Comparison of ENCODE assay signal across 9 cellular contexts in genomic region chr13:113928701-113929627, GRCh38. TPM values are rescaled to one million over a fixed set of nuclear protein-coding genes. Genes with fewer than 3 reads are reported as not detected.
DNase-seq lines count a peak whose midpoint lies in the region; ATAC-seq and TF ChIP-seq lines count a peak whose summit lies in the region.
"Had no signal": no experiment of that assay in that cellular context is flagged by ENCODE, and none has a peak within 500 bp of the region (broad histone marks: within the 10 kb centered on the region; RNA-seq: fewer than 3 reads in every experiment).

No MANE protein-coding gene starts in this region.

- DNase-seq in AG20443 (ENCODE audit: low spot score) (peak; percentile 87), foreskin fibroblast (peak; percentile 95), osteocyte (ENCODE audit: extremely low spot score, unreplicated experiment) (peak; percentile 80), NCI-H1436 (lab: John Stamatoyannopoulos, UW) (no peak), NCI-H2227 (lab: John Stamatoyannopoulos, UW; ENCODE audit: unreplicated experiment) (no peak)
- no peak for DNase-seq in naive thymus-derived CD4-positive, alpha-beta T cell

- POLR2A ChIA-PET in naive thymus-derived CD4-positive, alpha-beta T cell (lab: Charles Lee): no interaction called here

- H3K9me3 ChIP-seq in naive thymus-derived CD4-positive, alpha-beta T cell (ENCODE audit: control insufficient read depth in 2 of 3, low read length in 3 of 3): no peaks in the 10 kb centered on the region
- H3K9me3 ChIP-seq: Caco-2 had no signal

- no peaks in the 10 kb centered on the region for H3K36me3 ChIP-seq in naive thymus-derived CD4-positive, alpha-beta T cell (ENCODE audit: control insufficient read depth in 2 of 3, insufficient read depth in 3 of 3, low read length in 3 of 3)

- TF ChIP-seq CTCF in foreskin fibroblast (IDR thresholded peaks at IDR 0.05; ENCODE audit: low read depth, low read length) (no peak), osteocyte (IDR thresholded peaks at IDR 0.05) (no peak)

- H3K4me1 Mint-ChIP-seq in osteocyte (ENCODE audit: unreplicated experiment): peaks cover 2% of the 10 kb centered on the region
- peaks cover 0 to 11% (median 0%) of the 10 kb centered on the region in 7 donors for H3K4me1 Mint-ChIP-seq in naive thymus-derived CD4-positive, alpha-beta T cell

- no peaks in the 10 kb centered on the region for H3K36me3 Mint-ChIP-seq in osteocyte (ENCODE audit: unreplicated experiment)
- no peaks in the 10 kb centered on the region for H3K36me3 Mint-ChIP-seq in naive thymus-derived CD4-positive, alpha-beta T cell

- intact Hi-C loops in naive thymus-derived CD4-positive, alpha-beta T cell (cut with micrococcal nuclease): no loop called here

- ATAC-seq in SK-N-SH treated with all-trans-retinoic acid at 6 μM for 48 hours: peak; percentile 56
- ATAC-seq in HG03045 (IDR thresholded peaks at IDR 0.05; ENCODE audit: unreplicated experiment): no peak
- no peak for ATAC-seq in naive thymus-derived CD4-positive, alpha-beta T cell

- H3K27me3 Mint-ChIP-seq in osteocyte (ENCODE audit: unreplicated experiment): no peaks in the 10 kb centered on the region
- H3K27me3 Mint-ChIP-seq in naive thymus-derived CD4-positive, alpha-beta T cell: peaks cover 0 to 21% (median 0%) of the 10 kb centered on the region in 5 donors

- H3K9me3 Mint-ChIP-seq in osteocyte (ENCODE audit: unreplicated experiment): peaks cover 4% of the 10 kb centered on the region
- peaks cover 0 to 2% (median 0%) of the 10 kb centered on the region in 11 donors for H3K9me3 Mint-ChIP-seq in naive thymus-derived CD4-positive, alpha-beta T cell

- H3K4me3 ChIP-seq in foreskin fibroblast (ENCODE audit: low read depth in 1 of 2, low read length in 2 of 2): peak overlapping the region; percentile 9 to 10
- H3K4me3 ChIP-seq in naive thymus-derived CD4-positive, alpha-beta T cell (ENCODE audit: low read length): no peak overlapping the region

- H3K27ac Mint-ChIP-seq in osteocyte (ENCODE audit: unreplicated experiment): no peak overlapping the region
- H3K27ac Mint-ChIP-seq in naive thymus-derived CD4-positive, alpha-beta T cell: no peak overlapping the region

- H3K4me1 ChIP-seq in naive thymus-derived CD4-positive, alpha-beta T cell (ENCODE audit: control insufficient read depth in 2 of 2, insufficient read depth in 2 of 2, low read length in 2 of 2): peaks cover 0 to 14% of the 10 kb centered on the region in 2 donors
- H3K4me1 ChIP-seq: Caco-2 had no signal

- CTCF ChIA-PET in naive thymus-derived CD4-positive, alpha-beta T cell (lab: Charles Lee): no interaction called here

- H3K4me3 Mint-ChIP-seq in osteocyte (ENCODE audit: unreplicated experiment): no peak overlapping the region
- H3K4me3 Mint-ChIP-seq in naive thymus-derived CD4-positive, alpha-beta T cell: no peak overlapping the region

- H3K27ac ChIP-seq in naive thymus-derived CD4-positive, alpha-beta T cell (ENCODE audit: low read depth, low read length): no peak overlapping the region

- H3K27me3 ChIP-seq in naive thymus-derived CD4-positive, alpha-beta T cell (ENCODE audit: control insufficient read depth in 2 of 2, insufficient read depth in 2 of 2, low read length in 2 of 2): no peaks in the 10 kb centered on the region

TF ChIP-seq in SK-N-SH treated with all-trans-retinoic acid at 6 μM for 48 hours, 23 proteins besides CTCF, POLR2A, EP300 and RAD21:
- no peak for TF ChIP-seq ZC3H10 (CRISPR knock-in tag; IDR thresholded peaks at IDR 0.05)
- no peak for TF ChIP-seq ZNF565 (CRISPR knock-in tag; conservative IDR thresholded peaks at IDR 0.05; ENCODE audit: low read depth)
- TF ChIP-seq CSRNP3 (CRISPR knock-in tag; IDR thresholded peaks at IDR 0.05): no peak
- TF ChIP-seq RARB (CRISPR knock-in tag; IDR thresholded peaks at IDR 0.05): no peak
- TF ChIP-seq GLIS3 (CRISPR knock-in tag; IDR thresholded peaks at IDR 0.05): no peak
- TF ChIP-seq TOX (CRISPR knock-in tag; IDR thresholded peaks at IDR 0.05; ENCODE audit: borderline replicate concordance): no peak
- no peak for TF ChIP-seq TCF4 (CRISPR knock-in tag; IDR thresholded peaks at IDR 0.05; ENCODE audit: borderline replicate concordance)
- no peak for TF ChIP-seq SNAI2 (CRISPR knock-in tag; IDR thresholded peaks at IDR 0.05)
- TF ChIP-seq BACH2 (CRISPR knock-in tag; IDR thresholded peaks at IDR 0.05; ENCODE audit: borderline replicate concordance): no peak
- TF ChIP-seq ISL1 (CRISPR knock-in tag; IDR thresholded peaks at IDR 0.05): no peak
- TF ChIP-seq ZFP3 (CRISPR knock-in tag; IDR thresholded peaks at IDR 0.05): no peak
- TF ChIP-seq PATZ1 (CRISPR knock-in tag; IDR thresholded peaks at IDR 0.05; ENCODE audit: borderline replicate concordance): no peak
- no peak for TF ChIP-seq OSR1 (CRISPR knock-in tag; IDR thresholded peaks at IDR 0.05)
- TF ChIP-seq TSHZ2 (CRISPR knock-in tag; IDR thresholded peaks at IDR 0.05): no peak
- TF ChIP-seq ZNF70 (CRISPR knock-in tag; IDR thresholded peaks at IDR 0.05): no peak
- TF ChIP-seq ZFP30 (CRISPR knock-in tag; IDR thresholded peaks at IDR 0.05): no peak
- TF ChIP-seq POU6F1 (CRISPR knock-in tag; IDR thresholded peaks at IDR 0.05; ENCODE audit: borderline replicate concordance, low read depth): no peak
TF ChIP-seq in SK-N-SH treated with all-trans-retinoic acid at 6 μM for 48 hours: peak in this region for 0.

RNA-seq across cellular contexts. Expression of gene C13orf46, which starts 44.9 kb away (rescaled TPM):
- 2.4 and 2.9 TPM in 2 replicates for total RNA-seq in osteocyte
- total RNA-seq in naive thymus-derived CD4-positive, alpha-beta T cell: 10 to 100 TPM in 4 of 5 experiments, 1 to 10 TPM in 1; 8.0 to 27.0 (median 19.1) TPM
- 1 to 10 TPM; 1.3 to 1.4 TPM for polyA plus RNA-seq in naive thymus-derived CD4-positive, alpha-beta T cell
- total RNA-seq: Caco-2 had no signal

Comparison
In these comparisons a context has a peak if more than half of its experiments do, and no peak if none do; other contexts are left out.
1. DNase-seq: peak in AG20443 (single experiment), foreskin fibroblast (2 of 2) and osteocyte (single experiment); none in NCI-H1436 (single experiment), NCI-H2227 (single experiment) and naive thymus-derived CD4-positive, alpha-beta T cell (0 of 9).